ENCODE assay signal across 22 cellular contexts in the genomic region with DNA sequence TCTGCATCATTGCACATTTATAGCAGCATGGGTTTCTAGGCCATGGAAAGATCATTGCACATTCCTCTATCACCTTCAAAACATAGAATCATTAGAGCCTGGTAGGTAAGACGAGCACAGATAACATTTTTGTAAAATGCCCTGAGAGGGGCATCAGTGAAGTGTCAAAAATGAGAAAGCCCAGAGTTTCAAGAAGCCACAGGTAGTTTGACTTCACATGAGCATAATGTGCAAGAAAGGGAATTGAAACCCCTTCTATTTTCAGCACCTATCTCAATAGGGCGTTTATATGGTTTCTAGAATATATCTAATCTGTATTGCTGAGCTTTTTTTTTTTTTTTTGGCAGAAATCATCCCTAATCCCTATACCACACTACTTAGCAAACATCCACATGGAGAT.
DNase-seq lines count a peak whose midpoint lies in the region; ATAC-seq, FAIRE-seq and TF ChIP-seq lines count a peak whose summit lies in the region.
"Had no signal": no experiment of that assay in that cellular context is flagged by ENCODE, and none has a peak within 500 bp of the region (broad histone marks: within the 10 kb centered on the region; RNA-seq: fewer than 3 reads in every experiment).

No MANE protein-coding gene starts in this region.

- H3K4me3 ChIP-seq in GM12878 = no peak overlapping the region
- H3K4me3 ChIP-seq: K562, MG63 had no signal

- no peaks in the 10 kb centered on the region for H3K27me3 ChIP-seq in GM12878 (replicated peaks in 1 of 2; ENCODE audit: control insufficient read depth in 2 of 2, insufficient read depth in 2 of 2, low read length in 1 of 2)
- H3K27me3 ChIP-seq: MG63 had no signal

- POLR2A ChIA-PET in GM12878 (lab: Charles Lee) = no interaction called here

- H3K4me1 Mint-ChIP-seq in T-helper 17 cell (no peaks in the 10 kb centered on the region), CD14-positive monocyte (no peaks in the 10 kb centered on the region)

- DNase-seq in GM12878 (ENCODE audit: low read depth, low spot score) (no peak), T-helper 17 cell (no peak), CD14-positive monocyte (ENCODE audit: low spot score) (no peak), NAMALWA (ENCODE audit: low spot score) (no peak)
- DNase-seq: CD4-positive, alpha-beta T cell; COR-L47; DMS79 treated with DMSO at 0.1 percent for 48 hours; MG63; NCI-H1092 treated with DMSO at 0.1 percent for 48 hours; NCI-H146; NCI-H2029; NCI-H2227 treated with DMSO at 0.1 percent for 48 hours; NCI-H510A; NK-92 treated with Interleukin-12 subunit alpha and Interleukin-12 subunit beta, amount 100 ng/mL, for 24 hours; Right ventricle myocardium superior had no signal

- no peaks in the 10 kb centered on the region for H3K36me3 ChIP-seq in GM12878 (ENCODE audit: control insufficient read depth in 2 of 2, insufficient read depth in 2 of 2, low read length in 1 of 2)
- H3K36me3 ChIP-seq: MG63 had no signal

- FAIRE-seq in GM12878 (lab: Jason Lieb, UNC) = peak; percentile 13
- FAIRE-seq: HepG2, K562 had no signal

- H3K4me2 ChIP-seq in GM12878 (ENCODE audit: control insufficient read depth, insufficient read depth) = no peak overlapping the region

- no peaks in the 10 kb centered on the region for H3K9me3 ChIP-seq in GM12878 (replicated peaks; ENCODE audit: control insufficient read depth, insufficient read depth, low read length)
- H3K9me3 ChIP-seq in T-helper 17 cell (ENCODE audit: control insufficient read depth, low read length, poor library complexity, severe bottlenecking) = peaks cover 4% of the 10 kb centered on the region
- H3K9me3 ChIP-seq: MG63 had no signal

- H3K4me3 Mint-ChIP-seq in T-helper 17 cell = no peak overlapping the region
- H3K4me3 Mint-ChIP-seq in CD14-positive monocyte = no peak overlapping the region
- H3K4me3 Mint-ChIP-seq: CD4-positive, alpha-beta T cell; T-helper 1 cell treated with Interleukin-12 subunit alpha and Interleukin-12 subunit beta and Interleukin-4 antibody, amounts not matched to agents 30 μg/mL and 1 μg/mL, for 36 hours had no signal

- ATAC-seq in GM18858 (IDR thresholded peaks at IDR 0.05; ENCODE audit: unreplicated experiment) (peak; percentile 71), HG02610 (IDR thresholded peaks at IDR 0.05; ENCODE audit: unreplicated experiment) (peak; percentile 65), HG03432 (IDR thresholded peaks at IDR 0.05; ENCODE audit: unreplicated experiment) (peak; percentile 89), GM12878 (peak; percentile 90), T-helper 17 cell (no peak)
- ATAC-seq: HepG2, K562 had no signal

- no peak overlapping the region for H2AFZ ChIP-seq in GM12878 (ENCODE audit: control insufficient read depth, low read depth, low read length)

- no peak overlapping the region for H3K27ac Mint-ChIP-seq in T-helper 17 cell
- H3K27ac Mint-ChIP-seq in CD14-positive monocyte = no peak overlapping the region
- H3K27ac Mint-ChIP-seq: CD4-positive, alpha-beta T cell; T-helper 1 cell treated with Interleukin-12 subunit alpha and Interleukin-12 subunit beta and Interleukin-4 antibody, amounts not matched to agents 30 μg/mL and 1 μg/mL, for 36 hours had no signal

- intact Hi-C loops in GM12878 (cut with micrococcal nuclease; ENCODE audit: unreplicated experiment) = no loop called here
- intact Hi-C loops in CD14-positive monocyte (cut with micrococcal nuclease) = no loop called here

- CTCF ChIA-PET in GM12878 (lab: Yijun Ruan, JAX) = no interaction called here

- TF ChIP-seq EP300 in GM12878 (IDR thresholded peaks at IDR 0.05; ENCODE audit: borderline replicate concordance in 1 of 2, control insufficient read depth in 1 of 2, low read depth in 2 of 2, low read length in 2 of 2) = no peak

- H3K27me3 Mint-ChIP-seq in T-helper 17 cell (no peaks in the 10 kb centered on the region), CD14-positive monocyte (ENCODE audit: low read depth in 3 of 3) (no peaks in the 10 kb centered on the region)
- H3K27me3 Mint-ChIP-seq: CD4-positive, alpha-beta T cell had no signal

- H3K27ac ChIP-seq in GM12878 (ENCODE audit: control insufficient read depth, insufficient read depth) = no peak overlapping the region
- H3K27ac ChIP-seq: HL-60 had no signal

- SMC1A ChIA-PET in GM12878 (lab: Charles Lee; ENCODE audit: uncharacterized antibody, unreplicated experiment) = interaction anchor here (0.6 kb wide), 1 partner anchor 1309 kb away, joined by 3 read pairs; no protein-coding TSS in a partner anchor

- no peak overlapping the region for H3K9ac ChIP-seq in GM12878 (ENCODE audit: control insufficient read depth, insufficient read depth, low read length)

- in situ Hi-C loops in GM12878 (cut with MboI) = no loop called here

- no peaks in the 10 kb centered on the region for H3K4me1 ChIP-seq in GM12878 (ENCODE audit: control insufficient read depth, insufficient read depth, low read length)

- TF ChIP-seq POLR2A in GM12878 (IDR thresholded peaks at IDR 0.05; ENCODE audit: low read depth, low read length) = no peak

- WGBS in GM12878 (ENCODE audit: insufficient coverage, insufficient replicate concordance, low lambda C conversion rate, missing lambda C conversion rate) = 0% methylated on average over 2 of the region's 2 CpGs

- no TSS peak for BruUV-seq in GM12878 (replicated peaks; lab: Mats Ljungman, UMichigan)

- no peaks in the 10 kb centered on the region for H4K20me1 ChIP-seq in GM12878 (ENCODE audit: control insufficient read depth, insufficient read depth)

- RAD21 ChIA-PET in GM12878 (lab: Charles Lee; ENCODE audit: unreplicated experiment) = interaction anchor here (0.5 to 0.6 kb wide), 2 partner anchors 194 to 491 kb away, joined by 3 to 5 read pairs; no protein-coding TSS in a partner anchor

- H3K79me2 ChIP-seq in GM12878 (ENCODE audit: control insufficient read depth, insufficient read depth, low read length) = no peaks in the 10 kb centered on the region

- TF ChIP-seq CTCF in GM12878 (IDR thresholded peaks at IDR 0.05 in 2 of 3, conservative IDR thresholded peaks at IDR 0.05 in 1 of 3; ENCODE audit: control insufficient read depth in 2 of 3, extremely low read depth in 1 of 3, insufficient read depth in 1 of 3, low read depth in 3 of 3, low read length in 3 of 3) = no peak; a peak in 1 of 6 replicates
- no peak for TF ChIP-seq CTCF in CD14-positive monocyte (IDR thresholded peaks at IDR 0.05)

- H3K9me3 Mint-ChIP-seq in CD14-positive monocyte = peaks cover 0 to 9% (median 0%) of the 10 kb centered on the region in 7 donors
- H3K9me3 Mint-ChIP-seq: T-helper 1 cell treated with Interleukin-12 subunit alpha and Interleukin-12 subunit beta and Interleukin-4 antibody, amounts not matched to agents 30 μg/mL and 1 μg/mL, for 36 hours had no signal

- H3K36me3 Mint-ChIP-seq in T-helper 17 cell (ENCODE audit: low read depth) (no peaks in the 10 kb centered on the region), CD14-positive monocyte (no peaks in the 10 kb centered on the region)

- TF ChIP-seq RAD21 in GM12878 (IDR thresholded peaks at IDR 0.05; ENCODE audit: insufficient read depth, low read depth, low read length) = no peak

TF ChIP-seq in GM12878, 131 proteins besides CTCF, POLR2A, EP300 and RAD21 (continues in another document):
- TF ChIP-seq ZNF384 (IDR thresholded peaks at IDR 0.05; ENCODE audit: borderline replicate concordance, low read depth, low read length) (0 out of 2 replicates have a peak, but pooled peaks have one; percentile 33), SPI1 (IDR thresholded peaks at IDR 0.05; ENCODE audit: borderline replicate concordance, insufficient read depth, low read depth, low read length) (peak; percentile 77), MTA3 (IDR thresholded peaks at IDR 0.05; ENCODE audit: borderline replicate concordance, low read length) (no peak), PML (IDR thresholded peaks at IDR 0.05; ENCODE audit: low read length) (no peak), NR2F1 (conservative IDR thresholded peaks at IDR 0.05) (no peak), BHLHE40 (IDR thresholded peaks at IDR 0.05; ENCODE audit: borderline replicate concordance in 1 of 2, low read depth in 2 of 2, low read length in 1 of 2) (peak; percentile 25 to 29; a peak in 1 of 4 replicates), YBX1 (IDR thresholded peaks at IDR 0.05) (no peak), STAT1 (conservative IDR thresholded peaks at IDR 0.05) (no peak), FOXM1 (IDR thresholded peaks at IDR 0.05; ENCODE audit: low read depth, low read length) (no peak), EED (IDR thresholded peaks at IDR 0.05; ENCODE audit: low read depth) (no peak), MEF2A (IDR thresholded peaks at IDR 0.05; ENCODE audit: insufficient read depth, low read depth, low read length) (0 out of 2 replicates have a peak, but pooled peaks have one; percentile 37)
- TF ChIP-seq, protein P1, sequence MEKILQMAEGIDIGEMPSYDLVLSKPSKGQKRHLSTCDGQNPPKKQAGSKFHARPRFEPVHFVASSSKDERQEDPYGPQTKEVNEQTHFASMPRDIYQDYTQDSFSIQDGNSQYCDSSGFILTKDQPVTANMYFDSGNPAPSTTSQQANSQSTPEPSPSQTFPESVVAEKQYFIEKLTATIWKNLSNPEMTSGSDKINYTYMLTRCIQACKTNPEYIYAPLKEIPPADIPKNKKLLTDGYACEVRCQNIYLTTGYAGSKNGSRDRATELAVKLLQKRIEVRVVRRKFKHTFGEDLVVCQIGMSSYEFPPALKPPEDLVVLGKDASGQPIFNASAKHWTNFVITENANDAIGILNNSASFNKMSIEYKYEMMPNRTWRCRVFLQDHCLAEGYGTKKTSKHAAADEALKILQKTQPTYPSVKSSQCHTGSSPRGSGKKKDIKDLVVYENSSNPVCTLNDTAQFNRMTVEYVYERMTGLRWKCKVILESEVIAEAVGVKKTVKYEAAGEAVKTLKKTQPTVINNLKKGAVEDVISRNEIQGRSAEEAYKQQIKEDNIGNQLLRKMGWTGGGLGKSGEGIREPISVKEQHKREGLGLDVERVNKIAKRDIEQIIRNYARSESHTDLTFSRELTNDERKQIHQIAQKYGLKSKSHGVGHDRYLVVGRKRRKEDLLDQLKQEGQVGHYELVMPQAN (conservative IDR thresholded peaks at IDR 0.05) = no peak
- TF ChIP-seq, protein P2, sequence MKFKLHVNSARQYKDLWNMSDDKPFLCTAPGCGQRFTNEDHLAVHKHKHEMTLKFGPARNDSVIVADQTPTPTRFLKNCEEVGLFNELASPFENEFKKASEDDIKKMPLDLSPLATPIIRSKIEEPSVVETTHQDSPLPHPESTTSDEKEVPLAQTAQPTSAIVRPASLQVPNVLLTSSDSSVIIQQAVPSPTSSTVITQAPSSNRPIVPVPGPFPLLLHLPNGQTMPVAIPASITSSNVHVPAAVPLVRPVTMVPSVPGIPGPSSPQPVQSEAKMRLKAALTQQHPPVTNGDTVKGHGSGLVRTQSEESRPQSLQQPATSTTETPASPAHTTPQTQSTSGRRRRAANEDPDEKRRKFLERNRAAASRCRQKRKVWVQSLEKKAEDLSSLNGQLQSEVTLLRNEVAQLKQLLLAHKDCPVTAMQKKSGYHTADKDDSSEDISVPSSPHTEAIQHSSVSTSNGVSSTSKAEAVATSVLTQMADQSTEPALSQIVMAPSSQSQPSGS (IDR thresholded peaks at IDR 0.05; ENCODE audit: low read length) = no peak
